ENCODE assay signal across 1 cellular context in genomic region chr1:64894438-64895196, GRCh38.
TF ChIP-seq lines count a peak whose summit lies in the region.

No MANE protein-coding gene starts in this region.

TF ChIP-seq in GM12878, 131 proteins besides CTCF, POLR2A, EP300 and RAD21 (continued from another document):
- TF ChIP-seq ZBTB40 (IDR thresholded peaks at IDR 0.05; ENCODE audit: borderline replicate concordance), result no peak
- TF ChIP-seq SUZ12 (IDR thresholded peaks at IDR 0.05; ENCODE audit: unreplicated experiment), result no peak
- TF ChIP-seq RUNX3 (IDR thresholded peaks at IDR 0.05; ENCODE audit: low read length), result no peak
- TF ChIP-seq YBX1 (IDR thresholded peaks at IDR 0.05), result no peak
- no peak for TF ChIP-seq LARP7 (IDR thresholded peaks at IDR 0.05)
- TF ChIP-seq, protein P1, sequence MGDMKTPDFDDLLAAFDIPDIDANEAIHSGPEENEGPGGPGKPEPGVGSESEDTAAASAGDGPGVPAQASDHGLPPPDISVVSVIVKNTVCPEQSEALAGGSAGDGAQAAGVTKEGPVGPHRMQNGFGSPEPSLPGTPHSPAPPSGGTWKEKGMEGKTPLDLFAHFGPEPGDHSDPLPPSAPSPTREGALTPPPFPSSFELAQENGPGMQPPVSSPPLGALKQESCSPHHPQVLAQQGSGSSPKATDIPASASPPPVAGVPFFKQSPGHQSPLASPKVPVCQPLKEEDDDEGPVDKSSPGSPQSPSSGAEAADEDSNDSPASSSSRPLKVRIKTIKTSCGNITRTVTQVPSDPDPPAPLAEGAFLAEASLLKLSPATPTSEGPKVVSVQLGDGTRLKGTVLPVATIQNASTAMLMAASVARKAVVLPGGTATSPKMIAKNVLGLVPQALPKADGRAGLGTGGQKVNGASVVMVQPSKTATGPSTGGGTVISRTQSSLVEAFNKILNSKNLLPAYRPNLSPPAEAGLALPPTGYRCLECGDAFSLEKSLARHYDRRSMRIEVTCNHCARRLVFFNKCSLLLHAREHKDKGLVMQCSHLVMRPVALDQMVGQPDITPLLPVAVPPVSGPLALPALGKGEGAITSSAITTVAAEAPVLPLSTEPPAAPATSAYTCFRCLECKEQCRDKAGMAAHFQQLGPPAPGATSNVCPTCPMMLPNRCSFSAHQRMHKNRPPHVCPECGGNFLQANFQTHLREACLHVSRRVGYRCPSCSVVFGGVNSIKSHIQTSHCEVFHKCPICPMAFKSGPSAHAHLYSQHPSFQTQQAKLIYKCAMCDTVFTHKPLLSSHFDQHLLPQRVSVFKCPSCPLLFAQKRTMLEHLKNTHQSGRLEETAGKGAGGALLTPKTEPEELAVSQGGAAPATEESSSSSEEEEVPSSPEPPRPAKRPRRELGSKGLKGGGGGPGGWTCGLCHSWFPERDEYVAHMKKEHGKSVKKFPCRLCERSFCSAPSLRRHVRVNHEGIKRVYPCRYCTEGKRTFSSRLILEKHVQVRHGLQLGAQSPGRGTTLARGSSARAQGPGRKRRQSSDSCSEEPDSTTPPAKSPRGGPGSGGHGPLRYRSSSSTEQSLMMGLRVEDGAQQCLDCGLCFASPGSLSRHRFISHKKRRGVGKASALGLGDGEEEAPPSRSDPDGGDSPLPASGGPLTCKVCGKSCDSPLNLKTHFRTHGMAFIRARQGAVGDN (IDR thresholded peaks at IDR 0.05), result no peak
- TF ChIP-seq ZBED1 (IDR thresholded peaks at IDR 0.05; ENCODE audit: borderline replicate concordance), result no peak
- TF ChIP-seq, protein P2, sequence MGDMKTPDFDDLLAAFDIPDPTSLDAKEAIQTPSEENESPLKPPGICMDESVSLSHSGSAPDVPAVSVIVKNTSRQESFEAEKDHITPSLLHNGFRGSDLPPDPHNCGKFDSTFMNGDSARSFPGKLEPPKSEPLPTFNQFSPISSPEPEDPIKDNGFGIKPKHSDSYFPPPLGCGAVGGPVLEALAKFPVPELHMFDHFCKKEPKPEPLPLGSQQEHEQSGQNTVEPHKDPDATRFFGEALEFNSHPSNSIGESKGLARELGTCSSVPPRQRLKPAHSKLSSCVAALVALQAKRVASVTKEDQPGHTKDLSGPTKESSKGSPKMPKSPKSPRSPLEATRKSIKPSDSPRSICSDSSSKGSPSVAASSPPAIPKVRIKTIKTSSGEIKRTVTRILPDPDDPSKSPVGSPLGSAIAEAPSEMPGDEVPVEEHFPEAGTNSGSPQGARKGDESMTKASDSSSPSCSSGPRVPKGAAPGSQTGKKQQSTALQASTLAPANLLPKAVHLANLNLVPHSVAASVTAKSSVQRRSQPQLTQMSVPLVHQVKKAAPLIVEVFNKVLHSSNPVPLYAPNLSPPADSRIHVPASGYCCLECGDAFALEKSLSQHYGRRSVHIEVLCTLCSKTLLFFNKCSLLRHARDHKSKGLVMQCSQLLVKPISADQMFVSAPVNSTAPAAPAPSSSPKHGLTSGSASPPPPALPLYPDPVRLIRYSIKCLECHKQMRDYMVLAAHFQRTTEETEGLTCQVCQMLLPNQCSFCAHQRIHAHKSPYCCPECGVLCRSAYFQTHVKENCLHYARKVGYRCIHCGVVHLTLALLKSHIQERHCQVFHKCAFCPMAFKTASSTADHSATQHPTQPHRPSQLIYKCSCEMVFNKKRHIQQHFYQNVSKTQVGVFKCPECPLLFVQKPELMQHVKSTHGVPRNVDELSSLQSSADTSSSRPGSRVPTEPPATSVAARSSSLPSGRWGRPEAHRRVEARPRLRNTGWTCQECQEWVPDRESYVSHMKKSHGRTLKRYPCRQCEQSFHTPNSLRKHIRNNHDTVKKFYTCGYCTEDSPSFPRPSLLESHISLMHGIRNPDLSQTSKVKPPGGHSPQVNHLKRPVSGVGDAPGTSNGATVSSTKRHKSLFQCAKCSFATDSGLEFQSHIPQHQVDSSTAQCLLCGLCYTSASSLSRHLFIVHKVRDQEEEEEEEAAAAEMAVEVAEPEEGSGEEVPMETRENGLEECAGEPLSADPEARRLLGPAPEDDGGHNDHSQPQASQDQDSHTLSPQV (IDR thresholded peaks at IDR 0.05), result no peak
- TF ChIP-seq ZSCAN29 (IDR thresholded peaks at IDR 0.05), result no peak
- TF ChIP-seq DPF2 (IDR thresholded peaks at IDR 0.05), result no peak
- no peak for TF ChIP-seq E4F1 (IDR thresholded peaks at IDR 0.05; ENCODE audit: borderline replicate concordance, partially characterized antibody)
- TF ChIP-seq POLR2AphosphoS5 (IDR thresholded peaks at IDR 0.05; ENCODE audit: low read length), result no peak
